In the genomic region with DNA sequence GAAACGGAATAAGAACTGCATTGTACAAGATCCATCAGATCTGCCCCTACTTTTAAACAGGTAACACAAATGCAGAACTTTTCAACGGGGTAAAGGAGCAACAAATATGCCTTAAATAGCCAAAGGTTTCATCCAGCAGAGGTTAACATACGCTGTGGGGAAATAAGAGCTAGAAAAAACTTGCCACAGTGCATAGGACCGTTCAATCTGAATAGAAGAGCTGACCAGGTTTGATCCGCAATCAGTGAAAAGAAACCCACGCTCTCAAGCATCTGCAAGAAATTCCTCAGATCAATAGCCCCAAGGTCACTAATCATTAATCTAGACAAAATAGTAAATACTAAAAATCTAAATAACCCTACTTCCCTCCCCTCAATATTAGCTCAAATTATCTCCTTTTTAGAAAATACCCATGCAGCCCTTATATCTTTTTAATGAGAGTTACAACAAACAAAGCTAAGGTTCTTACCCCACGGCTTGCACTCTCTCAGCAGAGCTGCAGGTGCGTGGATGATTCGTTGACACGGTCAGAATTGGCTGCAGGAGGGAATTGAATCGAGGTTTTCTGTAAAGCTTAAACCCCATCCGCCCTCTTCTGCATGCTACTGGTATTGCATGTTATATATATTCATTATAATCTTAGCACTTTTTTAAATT, we compare ENCODE assay signal across 8 cellular contexts. TPM values are rescaled to one million over a fixed set of nuclear protein-coding genes. Genes with fewer than 3 reads are reported as not detected.
DNase-seq lines count a peak whose midpoint lies in the region; TF ChIP-seq lines count a peak whose summit lies in the region.

A gene with protein sequence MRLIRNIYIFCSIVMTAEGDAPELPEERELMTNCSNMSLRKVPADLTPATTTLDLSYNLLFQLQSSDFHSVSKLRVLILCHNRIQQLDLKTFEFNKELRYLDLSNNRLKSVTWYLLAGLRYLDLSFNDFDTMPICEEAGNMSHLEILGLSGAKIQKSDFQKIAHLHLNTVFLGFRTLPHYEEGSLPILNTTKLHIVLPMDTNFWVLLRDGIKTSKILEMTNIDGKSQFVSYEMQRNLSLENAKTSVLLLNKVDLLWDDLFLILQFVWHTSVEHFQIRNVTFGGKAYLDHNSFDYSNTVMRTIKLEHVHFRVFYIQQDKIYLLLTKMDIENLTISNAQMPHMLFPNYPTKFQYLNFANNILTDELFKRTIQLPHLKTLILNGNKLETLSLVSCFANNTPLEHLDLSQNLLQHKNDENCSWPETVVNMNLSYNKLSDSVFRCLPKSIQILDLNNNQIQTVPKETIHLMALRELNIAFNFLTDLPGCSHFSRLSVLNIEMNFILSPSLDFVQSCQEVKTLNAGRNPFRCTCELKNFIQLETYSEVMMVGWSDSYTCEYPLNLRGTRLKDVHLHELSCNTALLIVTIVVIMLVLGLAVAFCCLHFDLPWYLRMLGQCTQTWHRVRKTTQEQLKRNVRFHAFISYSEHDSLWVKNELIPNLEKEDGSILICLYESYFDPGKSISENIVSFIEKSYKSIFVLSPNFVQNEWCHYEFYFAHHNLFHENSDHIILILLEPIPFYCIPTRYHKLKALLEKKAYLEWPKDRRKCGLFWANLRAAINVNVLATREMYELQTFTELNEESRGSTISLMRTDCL (minus strand): TSS at position 539 of the 657 bp plus-strand sequence. CDS start 7,400 bp downstream, outside the sequence.

- H3K4me3 ChIP-seq in H7 (ENCODE audit: insufficient read depth, low read depth, low read length): no peak within 1 kb of the TSS
- no peak within 1 kb of the TSS for H3K4me3 ChIP-seq in LNCaP clone FGC (ENCODE audit: low read depth, low read length)
- H3K4me3 ChIP-seq in vagina: no peak within 1 kb of the TSS

- H3K27ac ChIP-seq in vagina: no peak within 1 kb of the TSS

- in situ Hi-C loops in SK-MEL-5 (cut with HindIII; ENCODE audit: low pct_unique_long_range_greater_than_20kb, low sequenced_read_pairs): no loop called here

- H3K4me1 ChIP-seq in vagina: no peaks in the 10 kb centered on the region

- intact Hi-C loops in vagina (cut with DNase I): no loop called here

- H3K27me3 ChIP-seq in H7 (ENCODE audit: control insufficient read depth, insufficient read depth, low read length): no peaks in the 10 kb centered on the region
- no peaks in the 10 kb centered on the region for H3K27me3 ChIP-seq in vagina

- peak; percentile 47 for TF ChIP-seq CTCF in LNCaP clone FGC (IDR thresholded peaks at IDR 0.05; ENCODE audit: control insufficient read depth, extremely low read depth, insufficient read depth)
- peak; percentile 46 to 69 (median 63) for TF ChIP-seq CTCF in vagina (IDR thresholded peaks at IDR 0.05)

- no peak for TF ChIP-seq POLR2A in vagina (IDR thresholded peaks at IDR 0.05)

- H3K36me3 ChIP-seq in H7 (replicated peaks; ENCODE audit: control insufficient read depth, insufficient read depth, low read length) (no peaks in the 10 kb centered on the region), vagina (no peaks in the 10 kb centered on the region)

- no peaks in the 10 kb centered on the region for H3K9me3 ChIP-seq in vagina

- DNase-seq in stimulated activated CD4-positive, alpha-beta T cell treated with anti-CD3 and anti-CD28 coated beads, Interleukin-15, amount 100 ng/mL, for 24 hours: peak; percentile 41
- DNase-seq in stimulated activated CD4-positive, alpha-beta T cell treated with anti-CD3 and anti-CD28 coated beads, Interleukin-4, amount 100 ng/mL, for 1 hour: no peak
- DNase-seq in H7 (peak; percentile 17), LNCaP clone FGC (ENCODE audit: low read depth) (peak; percentile 21), SK-MEL-5 (ENCODE audit: low read depth, low spot score) (peak; percentile 61), dedifferentiated amniotic fluid mesenchymal stem cell (ENCODE audit: extremely low spot score) (peak; percentile 51), lung microvascular endothelial cell (ENCODE audit: low read depth in 2 of 2) (peak; percentile 58 to 67), vagina (ENCODE audit: extremely low spot score in 2 of 2) (no peak)

RNA-seq across cellular contexts. Expression of the gene that starts here (rescaled TPM):
- not detected in 2 replicates for total RNA-seq in H7 (2014; rRNA removed; shearing (Covaris generic))
- 0.08 TPM in 1 of 2 replicates, not detected in the other for total RNA-seq in SK-MEL-5 (2014; rRNA removed; shearing (Covaris generic))
- polyA plus RNA-seq in SK-MEL-5 (2015; cell fraction: cytosol; rRNA removed): 0.06 and 0.07 TPM in 2 replicates
- 0.06 TPM in 1 of 2 replicates, not detected in the other for polyA plus RNA-seq in SK-MEL-5 (2015; cell fraction: nucleus; rRNA removed)
- total RNA-seq in lung microvascular endothelial cell (not detected in 2 replicates), vagina (not detected)

Comparison
In these comparisons a context has a peak if more than half of its experiments do, and no peak if none do; other contexts are left out.
1. DNase-seq: peak in stimulated activated CD4-positive, alpha-beta T cell treated with anti-CD3 and anti-CD28 coated beads, Interleukin-15, amount 100 ng/mL, for 24 hours (single experiment), LNCaP clone FGC (single experiment) and dedifferentiated amniotic fluid mesenchymal stem cell (single experiment); none in stimulated activated CD4-positive, alpha-beta T cell treated with anti-CD3 and anti-CD28 coated beads, Interleukin-4, amount 100 ng/mL, for 1 hour (single experiment) and vagina (0 of 2).
2. Peak in DNase-seq in H7; RNA of the gene not detected or under 1 TPM.
3. Peak in DNase-seq in SK-MEL-5; RNA of the gene not detected or under 1 TPM.
4. Peak in DNase-seq in lung microvascular endothelial cell; RNA of the gene not detected or under 1 TPM.